Comparison of ENCODE assay signal across 20 cellular contexts in genomic region chr20:61619751-61620150, GRCh38.
A peak's percentile ranks its signal among the peaks of the same experiment; 100 is the strongest.
DNase-seq lines count a peak whose midpoint lies in the region; ATAC-seq and TF ChIP-seq lines count a peak whose summit lies in the region.
"Had no signal": no experiment of that assay in that cellular context is flagged by ENCODE, and none has a peak within 500 bp of the region (broad histone marks: within the 10 kb centered on the region; RNA-seq: fewer than 3 reads in every experiment).

No MANE protein-coding gene starts in this region.

- peaks cover 2 to 9% of the 10 kb centered on the region in 2 donors for H3K9me3 ChIP-seq in neuronal stem cell (replicated peaks in 1 of 2; ENCODE audit: control insufficient read depth in 2 of 2, insufficient read depth in 1 of 2, low read depth in 1 of 2, low read length in 2 of 2)
- H3K9me3 ChIP-seq: BE2C, HAP-1 had no signal

- H3K4me3 ChIP-seq in neuronal stem cell (ENCODE audit: low read length in 2 of 2): no peak overlapping the region
- H3K4me3 ChIP-seq: BLaER1 treated with 17β-estradiol and CSF1 and Interleukin-3, amounts not matched to agents 10 nM and 100 nM; GM23338; HAP-1 had no signal

- no peak overlapping the region for H3K27ac ChIP-seq in neuronal stem cell (replicated peaks; ENCODE audit: low read length)
- H3K27ac ChIP-seq in substantia nigra (ENCODE audit: low read depth, low read length, poor library complexity, severe bottlenecking): peak overlapping the region; percentile 7
- H3K27ac ChIP-seq: 22Rv1; BLaER1 treated with 17β-estradiol and CSF1 and Interleukin-3, amounts not matched to agents 10 nM and 100 nM had no signal

- H3K18ac ChIP-seq in neuronal stem cell (ENCODE audit: low read length): peak overlapping the region; percentile 19

- H2BK5ac ChIP-seq in neuronal stem cell (ENCODE audit: low read length): peak overlapping the region; percentile 68

- H3K4me3 Mint-ChIP-seq in activated T-cell treated with anti-CD3 and anti-CD28 coated beads, Interleukin-2, amount 50 U/mL, for 24 hours: no peak overlapping the region
- H3K4me3 Mint-ChIP-seq: CD14-positive monocyte; CD4-positive, alpha-beta T cell; CD8-positive, alpha-beta memory T cell; GM23338; HFFc6 had no signal

- H3K36me3 Mint-ChIP-seq in activated T-cell treated with anti-CD3 and anti-CD28 coated beads, Interleukin-2, amount 50 U/mL, for 24 hours (ENCODE audit: low read depth): no peaks in the 10 kb centered on the region
- H3K36me3 Mint-ChIP-seq: CD14-positive monocyte; CD8-positive, alpha-beta memory T cell had no signal

- POLR2A ChIA-PET in GM10248 (lab: Yijun Ruan, JAX): no interaction called here

- H3K9me3 Mint-ChIP-seq in activated T-cell treated with anti-CD3 and anti-CD28 coated beads, Interleukin-2, amount 50 U/mL, for 24 hours: no peaks in the 10 kb centered on the region
- H3K9me3 Mint-ChIP-seq: CD4-positive, alpha-beta T cell had no signal

- no peak overlapping the region for H4K91ac ChIP-seq in neuronal stem cell (ENCODE audit: low read depth, low read length, poor library complexity)

- no peak overlapping the region for H2AFZ ChIP-seq in neuronal stem cell (ENCODE audit: low read length)
- H2AFZ ChIP-seq: GM23338 had no signal

- no peaks in the 10 kb centered on the region for H3K4me1 Mint-ChIP-seq in activated T-cell treated with anti-CD3 and anti-CD28 coated beads, Interleukin-2, amount 50 U/mL, for 24 hours (ENCODE audit: low read depth)
- H3K4me1 Mint-ChIP-seq: CD14-positive monocyte; CD8-positive, alpha-beta memory T cell; GM23338 had no signal

- peak overlapping the region; percentile 2 for H2BK12ac ChIP-seq in neuronal stem cell (ENCODE audit: low read length)

- ATAC-seq in GM18858 (IDR thresholded peaks at IDR 0.05; ENCODE audit: unreplicated experiment) (no peak), GM19463 (IDR thresholded peaks at IDR 0.05; ENCODE audit: unreplicated experiment) (no peak)
- ATAC-seq: GM23338 had no signal

- no peak overlapping the region for H2BK120ac ChIP-seq in neuronal stem cell (ENCODE audit: low read depth, low read length)

- H3K4me1 ChIP-seq in neuronal stem cell (ENCODE audit: control insufficient read depth in 2 of 2, insufficient read depth in 1 of 2, low read depth in 1 of 2, low read length in 2 of 2): peaks cover 0 to 6% of the 10 kb centered on the region in 2 donors
- H3K4me1 ChIP-seq: BE2C, HAP-1 had no signal

- CTCF ChIA-PET in GM10248 (lab: Yijun Ruan, JAX): no interaction called here

- no CpG with 5 or more reads among the region's 10 CpGs for WGBS in neuronal stem cell (ENCODE audit: extremely low coverage in 2 of 2, insufficient read length in 2 of 2, insufficient replicate concordance in 1 of 2), 2 donors

- H3K9ac ChIP-seq in neuronal stem cell (ENCODE audit: low read depth, low read length, poor library complexity): no peak overlapping the region
- H3K9ac ChIP-seq: BLaER1 treated with 17β-estradiol and CSF1 and Interleukin-3, amounts not matched to agents 10 nM and 100 nM had no signal

- no peaks in the 10 kb centered on the region for H3K27me3 Mint-ChIP-seq in activated T-cell treated with anti-CD3 and anti-CD28 coated beads, Interleukin-2, amount 50 U/mL, for 24 hours
- H3K27me3 Mint-ChIP-seq: CD4-positive, alpha-beta T cell had no signal

- H2BK15ac ChIP-seq in neuronal stem cell (ENCODE audit: low read length): peak overlapping the region; percentile 62

- no peak overlapping the region for H3K23ac ChIP-seq in neuronal stem cell (ENCODE audit: low read depth, low read length, poor library complexity)

- no peak overlapping the region for H3K4ac ChIP-seq in neuronal stem cell (ENCODE audit: low read length)

- DNase-seq in Ammon's horn (ENCODE audit: low spot score) (peak; percentile 59), globus pallidus (ENCODE audit: low spot score) (peak; percentile 44), neuronal stem cell (ENCODE audit: low spot score) (no peak), substantia nigra (lab: John Stamatoyannopoulos, UW) (peak in 16 of 49 donors; percentile 7 to 37 (median 16)), GM10248 (ENCODE audit: extremely low spot score) (no peak)
- DNase-seq in activated T-cell treated with anti-CD3 and anti-CD28 coated beads, Interleukin-2, amount 50 U/mL, for 24 hours: no peak
- DNase-seq: BE2C; CD4-positive, alpha-beta T cell; DMS 273 treated with DMSO at 0.1 percent for 48 hours; DMS79; GF-D8; HFFc6 had no signal

- H3K14ac ChIP-seq in neuronal stem cell (ENCODE audit: low read length): no peak overlapping the region

- no peaks in the 10 kb centered on the region for H3K36me3 ChIP-seq in neuronal stem cell (replicated peaks in 1 of 2; ENCODE audit: control insufficient read depth in 2 of 2, insufficient read depth in 2 of 2, low read length in 2 of 2)
- H3K36me3 ChIP-seq: BE2C; BLaER1 treated with 17β-estradiol and CSF1 and Interleukin-3, amounts not matched to agents 10 nM and 100 nM; HAP-1 had no signal

- no peak for TF ChIP-seq CTCF in GM10248 (IDR thresholded peaks at IDR 0.05; ENCODE audit: control extremely low read depth, extremely low read depth, low read depth, missing control alignments)

- H4K8ac ChIP-seq in neuronal stem cell (ENCODE audit: low read depth, low read length): no peak overlapping the region

- no peak overlapping the region for H3K4me2 ChIP-seq in neuronal stem cell (ENCODE audit: insufficient read depth, low read length, poor library complexity, severe bottlenecking)
- H3K4me2 ChIP-seq: BLaER1 treated with 17β-estradiol and CSF1 and Interleukin-3, amounts not matched to agents 10 nM and 100 nM; GM23338 had no signal

- no peak overlapping the region for H2AK5ac ChIP-seq in neuronal stem cell (ENCODE audit: low read depth, low read length)

- no peaks in the 10 kb centered on the region for H3K27me3 ChIP-seq in neuronal stem cell (ENCODE audit: control insufficient read depth in 3 of 3, insufficient read depth in 3 of 3, low read depth in 1 of 3, low read length in 3 of 3)
- H3K27me3 ChIP-seq: BE2C; BLaER1 treated with 17β-estradiol and CSF1 and Interleukin-3, amounts not matched to agents 10 nM and 100 nM had no signal

- no peak overlapping the region for H3K27ac Mint-ChIP-seq in activated T-cell treated with anti-CD3 and anti-CD28 coated beads, Interleukin-2, amount 50 U/mL, for 24 hours
- H3K27ac Mint-ChIP-seq: CD14-positive monocyte; CD4-positive, alpha-beta T cell; CD8-positive, alpha-beta memory T cell; GM23338; HFFc6 had no signal

- no peaks in the 10 kb centered on the region for H3K79me1 ChIP-seq in neuronal stem cell (ENCODE audit: low read depth, low read length)

Comparison
In these comparisons a context has a peak if more than half of its experiments do, and no peak if none do; other contexts are left out.
1. DNase-seq: peak in Ammon's horn (single experiment) and globus pallidus (single experiment); none in neuronal stem cell (single experiment), GM10248 (single experiment) and activated T-cell treated with anti-CD3 and anti-CD28 coated beads, Interleukin-2, amount 50 U/mL, for 24 hours (single experiment).